1 cellular context compared by ENCODE assay signal in genomic region chr12:30725739-30726138, GRCh38.
TF ChIP-seq lines count a peak whose summit lies in the region.

No MANE protein-coding gene starts in this region.

TF ChIP-seq in IMR-90, 13 proteins besides CTCF, POLR2A, EP300 and RAD21:
- no peak for TF ChIP-seq RCOR1 (IDR thresholded peaks at IDR 0.05; ENCODE audit: insufficient replicate concordance, low read length)
- TF ChIP-seq NFE2L2 (IDR thresholded peaks at IDR 0.05; ENCODE audit: low read depth, low read length) = no peak
- no peak for TF ChIP-seq MXI1 (IDR thresholded peaks at IDR 0.05; ENCODE audit: borderline replicate concordance, low read depth, low read length)
- no peak for TF ChIP-seq MAZ (IDR thresholded peaks at IDR 0.05; ENCODE audit: borderline replicate concordance, low read depth, low read length)
- peak; percentile 96 for TF ChIP-seq FOS (IDR thresholded peaks at IDR 0.05; ENCODE audit: low read depth, low read length)
- TF ChIP-seq USF2 (IDR thresholded peaks at IDR 0.05; ENCODE audit: low read depth, low read length) = no peak
- TF ChIP-seq SMC3 (IDR thresholded peaks at IDR 0.05; ENCODE audit: low read depth, low read length) = no peak
- no peak; the same call in 1 of the 2 replicates for TF ChIP-seq BHLHE40 (IDR thresholded peaks at IDR 0.05; ENCODE audit: low read depth, low read length)
- peak; percentile 18; the same call in 1 of the 2 replicates for TF ChIP-seq MAFK (IDR thresholded peaks at IDR 0.05; ENCODE audit: low read depth, low read length)
- TF ChIP-seq CHD1 (IDR thresholded peaks at IDR 0.05; ENCODE audit: low read depth, low read length) = no peak
- TF ChIP-seq ELK1 (IDR thresholded peaks at IDR 0.05; ENCODE audit: borderline replicate concordance, low read depth, low read length) = no peak
- TF ChIP-seq CEBPB (IDR thresholded peaks at IDR 0.05; ENCODE audit: low read depth, low read length) = peak; percentile 47; the same call in 1 of the 2 replicates
- TF ChIP-seq RFX5 (IDR thresholded peaks at IDR 0.05; ENCODE audit: low read depth, low read length) = no peak
